Comparison of ENCODE assay signal across 8 cellular contexts in the genomic region with DNA sequence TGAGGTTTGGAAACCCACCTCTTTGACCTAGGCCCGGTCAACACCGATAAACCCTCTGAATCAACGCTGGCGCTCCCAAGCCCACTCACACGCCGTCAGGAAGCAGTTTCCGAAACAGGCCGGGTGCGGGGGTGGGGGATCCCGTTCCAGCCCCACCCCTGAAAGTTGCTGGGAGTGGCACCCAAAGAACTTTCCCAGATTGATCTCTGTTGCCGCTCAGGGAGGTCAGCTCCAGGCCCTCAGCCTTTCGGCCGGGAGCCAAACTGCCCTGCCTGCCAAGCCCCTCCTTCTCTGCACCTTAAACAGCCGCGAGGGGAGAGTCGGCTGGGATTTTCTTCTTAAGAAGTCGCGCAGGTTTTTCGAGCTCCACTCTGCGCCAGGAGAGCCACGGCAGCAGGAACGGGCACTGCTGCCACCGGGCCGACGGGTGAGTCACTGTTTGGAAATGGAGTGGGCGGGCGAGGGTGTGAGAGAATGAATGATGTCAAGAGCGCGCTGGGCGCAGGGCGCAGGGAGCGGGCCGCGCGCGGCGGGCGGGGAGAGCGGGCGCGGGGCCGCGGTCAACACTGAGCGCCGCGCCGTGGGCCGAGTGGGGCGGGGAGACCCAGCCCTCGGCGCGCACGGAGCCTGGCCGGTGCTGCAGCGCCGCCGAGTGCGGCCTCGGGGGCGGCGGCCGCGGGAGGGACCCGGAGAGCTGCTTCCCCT. TPM values are rescaled to one million over a fixed set of nuclear protein-coding genes. Genes with fewer than 3 reads are reported as not detected.
DNase-seq lines count a peak whose midpoint lies in the region; ATAC-seq and TF ChIP-seq lines count a peak whose summit lies in the region.

Gene SGMS2 (plus strand): TSS at position 566 of the 705 bp plus-strand sequence. CDS start 70,622 bp downstream, outside the sequence.

- H3K4me3 ChIP-seq in KMS-11 (IDR thresholded peaks at IDR 0.05; ENCODE audit: insufficient read depth, low read depth, low read length) (no peak within 1 kb of the TSS), OCI-LY7 (ENCODE audit: low read depth, low read length, poor library complexity, severe bottlenecking) (no peak within 1 kb of the TSS)

- H4K20me1 ChIP-seq in KMS-11 (ENCODE audit: insufficient read depth) (no peaks in the 10 kb centered on the region), OCI-LY7 (ENCODE audit: insufficient read depth, low read length) (no peaks in the 10 kb centered on the region)

- no peaks in the 10 kb centered on the region for H3K36me3 ChIP-seq in KMS-11 (ENCODE audit: insufficient read depth)
- no peaks in the 10 kb centered on the region for H3K36me3 ChIP-seq in OCI-LY7 (ENCODE audit: insufficient read depth, low read length)

- H3K9me2 ChIP-seq in OCI-LY7 (ENCODE audit: insufficient read depth, low read length), result no peaks in the 10 kb centered on the region

- H3K79me2 ChIP-seq in KMS-11 (ENCODE audit: insufficient read depth, low read depth) (no peaks in the 10 kb centered on the region), OCI-LY7 (ENCODE audit: insufficient read depth, low read depth, low read length) (no peaks in the 10 kb centered on the region)

- CTCF ChIA-PET in activated CD4-positive, alpha-beta T cell treated with anti-CD3 and anti-CD28 coated beads for 36 hours (lab: Charles Lee), result interaction anchor here (0.7 kb wide), 1 partner anchor 57 kb away, joined by 3 read pairs; no protein-coding TSS in a partner anchor
- CTCF ChIA-PET in OCI-LY7 (lab: Charles Lee; ENCODE audit: unreplicated experiment), result no interaction called here

- ATAC-seq in GM21825 (IDR thresholded peaks at IDR 0.05; ENCODE audit: unreplicated experiment), result peak; percentile 77
- peak; percentile 92 for ATAC-seq in activated CD4-positive, alpha-beta T cell treated with anti-CD3 and anti-CD28 coated beads for 36 hours

- H3K27me3 Mint-ChIP-seq in activated CD4-positive, alpha-beta T cell treated with anti-CD3 and anti-CD28 coated beads for 36 hours, result peaks cover 46% of the 10 kb centered on the region

- H3K36me3 Mint-ChIP-seq in activated CD4-positive, alpha-beta T cell treated with anti-CD3 and anti-CD28 coated beads for 36 hours (ENCODE audit: low read depth), result no peaks in the 10 kb centered on the region

- H3K4me3 Mint-ChIP-seq in activated CD4-positive, alpha-beta T cell treated with anti-CD3 and anti-CD28 coated beads for 36 hours, result peak within 1 kb of the TSS; percentile 76

- H3K27ac ChIP-seq in KMS-11 (peak within 1 kb of the TSS; percentile 21; the same call in 1 of the 2 replicates), OCI-LY7 (ENCODE audit: low read depth, low read length, poor library complexity, severe bottlenecking) (no peak within 1 kb of the TSS)

- no TSS peak for BruUV-seq in OCI-LY7 (replicated peaks; lab: Mats Ljungman, UMichigan)

- H2AFZ ChIP-seq in KMS-11 (ENCODE audit: low read depth) (peak within 1 kb of the TSS; percentile 89), OCI-LY7 (ENCODE audit: low read length) (no peak within 1 kb of the TSS)

- H3K4me2 ChIP-seq in KMS-11, result peak within 1 kb of the TSS; percentile 68
- no peak within 1 kb of the TSS for H3K4me2 ChIP-seq in OCI-LY7 (ENCODE audit: low read length)

- peak within 1 kb of the TSS; percentile 55 for H3K27ac Mint-ChIP-seq in activated CD4-positive, alpha-beta T cell treated with anti-CD3 and anti-CD28 coated beads for 36 hours

- TF ChIP-seq CTCF in KMS-11 (conservative IDR thresholded peaks at IDR 0.05; ENCODE audit: low read depth, low read length) (no peak), OCI-LY7 (conservative IDR thresholded peaks at IDR 0.05; ENCODE audit: low read length) (no peak)

- H3K4me1 Mint-ChIP-seq in activated CD4-positive, alpha-beta T cell treated with anti-CD3 and anti-CD28 coated beads for 36 hours, result peaks cover 10% of the 10 kb centered on the region

- peaks cover 22% of the 10 kb centered on the region for H3K4me1 ChIP-seq in KMS-11 (ENCODE audit: low read depth, poor library complexity, severe bottlenecking)
- no peaks in the 10 kb centered on the region for H3K4me1 ChIP-seq in OCI-LY7 (ENCODE audit: insufficient read depth, low read length, poor library complexity, severe bottlenecking)

- H3K27me3 ChIP-seq in KMS-11 (ENCODE audit: insufficient read depth, low read depth), result no peaks in the 10 kb centered on the region

- DNase-seq in GM03348 (ENCODE audit: low spot score) (peak; percentile 94), dedifferentiated amniotic fluid mesenchymal stem cell (ENCODE audit: extremely low spot score) (peak; percentile 95), left kidney (ENCODE audit: low read depth, low spot score) (peak; percentile 88), OCI-LY7 (ENCODE audit: low spot score) (no peak)
- DNase-seq in activated CD4-positive, alpha-beta T cell treated with anti-CD3 and anti-CD28 coated beads for 36 hours, result peak; percentile 90
- DNase-seq in stimulated activated CD4-positive, alpha-beta T cell treated with anti-CD3 and anti-CD28 coated beads, Interleukin-15, amount 100 ng/mL, for 24 hours, result peak; percentile 86

- H3K9ac ChIP-seq in KMS-11, result peak within 1 kb of the TSS; percentile 64

- H3K9me3 Mint-ChIP-seq in activated CD4-positive, alpha-beta T cell treated with anti-CD3 and anti-CD28 coated beads for 36 hours (ENCODE audit: low read depth), result no peaks in the 10 kb centered on the region

- POLR2A ChIA-PET in activated CD4-positive, alpha-beta T cell treated with anti-CD3 and anti-CD28 coated beads for 36 hours (lab: Charles Lee), result no interaction called here
- POLR2A ChIA-PET in OCI-LY7 (lab: Charles Lee), result interaction anchor here (0.6 kb wide), 1 partner anchor 83 kb away, joined by 3 read pairs; no protein-coding TSS in a partner anchor

- no peaks in the 10 kb centered on the region for H3K9me3 ChIP-seq in OCI-LY7 (ENCODE audit: low read length)

- intact Hi-C loops in activated CD4-positive, alpha-beta T cell treated with anti-CD3 and anti-CD28 coated beads for 36 hours (cut with DNase I, micrococcal nuclease), result loop anchor here (1.0 to 5.0 kb wide), 5 partner anchors 38 to 163 kb away; partner anchors contain the start of gene HADH (in 1 of the 2)
- intact Hi-C loops in OCI-LY7 (cut with micrococcal nuclease; ENCODE audit: unreplicated experiment), result no loop called here

RNA-seq across cellular contexts. Expression of gene SGMS2, which starts in this region (rescaled TPM):
- total RNA-seq in activated CD4-positive, alpha-beta T cell treated with anti-CD3 and anti-CD28 coated beads for 36 hours, result 1 to 10 TPM in 1 of 2 experiments, under 1 TPM in 1; 0.84 to 1.8 TPM
- total RNA-seq in OCI-LY7 (2014; rRNA removed; shearing (Covaris generic)), result not detected in 2 replicates
- total RNA-seq in OCI-LY7 (2022), result not detected in 2 replicates
